8 cellular contexts compared by ENCODE assay signal in genomic region chr2:38601463-38602135, GRCh38. TPM values are rescaled to one million over a fixed set of nuclear protein-coding genes. Genes with fewer than 3 reads are reported as not detected.
DNase-seq lines count a peak whose midpoint lies in the region; ATAC-seq lines count a peak whose summit lies in the region.

No MANE protein-coding gene starts in this region.

- H3K9me3 Mint-ChIP-seq in activated naive CD4-positive, alpha-beta T cell treated with anti-CD3 and anti-CD28 coated beads for 36 hours = no peaks in the 10 kb centered on the region
- no peaks in the 10 kb centered on the region for H3K9me3 Mint-ChIP-seq in dendritic cell treated with granulocyte-macrophage colony-stimulating factor and Interleukin-4, amounts not matched to agents 40 ng/mL and 50 ng/mL, for 4 days

- peaks cover 55% of the 10 kb centered on the region for H3K4me1 Mint-ChIP-seq in activated naive CD4-positive, alpha-beta T cell treated with anti-CD3 and anti-CD28 coated beads for 36 hours (ENCODE audit: low read depth)
- peaks cover 60% of the 10 kb centered on the region for H3K4me1 Mint-ChIP-seq in dendritic cell treated with granulocyte-macrophage colony-stimulating factor and Interleukin-4, amounts not matched to agents 40 ng/mL and 50 ng/mL, for 4 days (ENCODE audit: low read depth)

- ATAC-seq in GM19328 (IDR thresholded peaks at IDR 0.05; ENCODE audit: unreplicated experiment) = no peak

- CTCF ChIA-PET in activated naive CD4-positive, alpha-beta T cell treated with anti-CD3 and anti-CD28 coated beads for 36 hours (lab: Charles Lee) = interaction anchor here (0.6 to 14.7 kb wide), 13 partner anchors 16 to 133 kb away, joined by 3 to 152 read pairs (median 3); no protein-coding TSS in a partner anchor

- peak; percentile 22 for DNase-seq in activated naive CD4-positive, alpha-beta T cell treated with anti-CD3 and anti-CD28 coated beads for 36 hours
- DNase-seq in activated naive CD4-positive, alpha-beta T cell (lab: John Stamatoyannopoulos, UW) = no peak
- peak; percentile 36 for DNase-seq in NCI-H69 (lab: John Stamatoyannopoulos, UW)
- no peak for DNase-seq in SHP77 treated with DMSO at 0.1 percent for 48 hours (lab: John Stamatoyannopoulos, UW)
- no peak for DNase-seq in HK-2 (ENCODE audit: unreplicated experiment)

- H3K27ac ChIP-seq in muscle layer of colon (ENCODE audit: low read depth, low read length) = peak overlapping the region; percentile 98

- H3K36me3 Mint-ChIP-seq in activated naive CD4-positive, alpha-beta T cell treated with anti-CD3 and anti-CD28 coated beads for 36 hours (ENCODE audit: low read depth) = peaks cover 2% of the 10 kb centered on the region
- H3K36me3 Mint-ChIP-seq in dendritic cell treated with granulocyte-macrophage colony-stimulating factor and Interleukin-4, amounts not matched to agents 40 ng/mL and 50 ng/mL, for 4 days (ENCODE audit: low read depth) = peaks cover 13% of the 10 kb centered on the region

- H3K27ac Mint-ChIP-seq in activated naive CD4-positive, alpha-beta T cell treated with anti-CD3 and anti-CD28 coated beads for 36 hours = peak overlapping the region; percentile 89
- peak overlapping the region; percentile 92 for H3K27ac Mint-ChIP-seq in dendritic cell treated with granulocyte-macrophage colony-stimulating factor and Interleukin-4, amounts not matched to agents 40 ng/mL and 50 ng/mL, for 4 days

- H3K4me3 ChIP-seq in muscle layer of colon (ENCODE audit: low read depth in 1 of 2, low read length in 2 of 2) = peak overlapping the region; percentile 68 to 90

- intact Hi-C loops in activated naive CD4-positive, alpha-beta T cell treated with anti-CD3 and anti-CD28 coated beads for 36 hours (cut with micrococcal nuclease) = loop anchor here (1.0 to 5.0 kb wide), 3 partner anchors 7 to 521 kb away; partner anchors contain the start of genes ATL2 and SOS1
- intact Hi-C loops in dendritic cell treated with granulocyte-macrophage colony-stimulating factor and Interleukin-4, amounts not matched to agents 40 ng/mL and 50 ng/mL, for 4 days (cut with micrococcal nuclease) = loop anchor here (2.0 kb wide), 1 partner anchor 65 kb away; the partner anchor contains the start of gene GALM

- H3K4me1 ChIP-seq in muscle layer of colon (ENCODE audit: insufficient read depth, low read length) = peaks cover 33% of the 10 kb centered on the region

- H3K4me3 Mint-ChIP-seq in activated naive CD4-positive, alpha-beta T cell treated with anti-CD3 and anti-CD28 coated beads for 36 hours = peak overlapping the region; percentile 90
- peak overlapping the region; percentile 85 for H3K4me3 Mint-ChIP-seq in dendritic cell treated with granulocyte-macrophage colony-stimulating factor and Interleukin-4, amounts not matched to agents 40 ng/mL and 50 ng/mL, for 4 days

- H3K27me3 ChIP-seq in muscle layer of colon (ENCODE audit: control insufficient read depth in 1 of 2, insufficient read depth in 2 of 2, low read length in 2 of 2) = no peaks in the 10 kb centered on the region

- no peaks in the 10 kb centered on the region for H3K27me3 Mint-ChIP-seq in activated naive CD4-positive, alpha-beta T cell treated with anti-CD3 and anti-CD28 coated beads for 36 hours (ENCODE audit: low read depth)
- no peaks in the 10 kb centered on the region for H3K27me3 Mint-ChIP-seq in dendritic cell treated with granulocyte-macrophage colony-stimulating factor and Interleukin-4, amounts not matched to agents 40 ng/mL and 50 ng/mL, for 4 days

- no peaks in the 10 kb centered on the region for H3K9me3 ChIP-seq in muscle layer of colon (ENCODE audit: low read length)

- H3K36me3 ChIP-seq in muscle layer of colon (ENCODE audit: insufficient read depth, low read length) = no peaks in the 10 kb centered on the region

- H3K9ac ChIP-seq in muscle layer of colon (ENCODE audit: low read length) = peak overlapping the region; percentile 71

RNA-seq across cellular contexts. Expression of gene HNRNPLL, which starts 1.1 kb away (rescaled TPM):
- total RNA-seq in activated naive CD4-positive, alpha-beta T cell treated with anti-CD3 and anti-CD28 coated beads for 36 hours = 10 to 100 TPM; 54.4 to 57.3 TPM

Comparison
In these comparisons a context has a peak if more than half of its experiments do, and no peak if none do; other contexts are left out.
1. DNase-seq: peak in activated naive CD4-positive, alpha-beta T cell treated with anti-CD3 and anti-CD28 coated beads for 36 hours (single experiment) and NCI-H69 (single experiment); none in activated naive CD4-positive, alpha-beta T cell (0 of 4), SHP77 treated with DMSO at 0.1 percent for 48 hours (single experiment) and HK-2 (single experiment).